ENCODE assay signal across 29 cellular contexts in the genomic region with DNA sequence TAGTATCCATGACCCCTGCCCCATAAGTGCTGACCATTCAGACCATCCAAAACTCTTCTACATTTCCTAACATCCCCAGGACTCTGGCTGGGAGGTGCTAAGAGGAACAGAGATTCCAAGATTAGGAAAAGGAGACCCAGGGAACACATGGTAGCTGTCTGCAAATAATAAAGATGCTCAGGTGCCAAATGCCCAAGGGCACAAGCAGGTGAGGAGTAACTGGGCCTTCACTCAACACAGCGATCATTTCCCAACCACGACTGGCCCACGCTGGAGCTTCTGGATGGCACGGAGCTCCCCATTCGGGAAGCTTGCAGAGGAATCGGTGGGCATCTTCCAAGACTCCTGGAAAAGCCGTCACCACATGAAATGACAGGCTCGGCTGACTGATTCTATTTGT.
"Had no signal": no experiment of that assay in that cellular context is flagged by ENCODE, and none has a peak within 500 bp of the region (broad histone marks: within the 10 kb centered on the region; RNA-seq: fewer than 3 reads in every experiment).

No MANE protein-coding gene starts in this region.

- H3K27me3 ChIP-seq: colonic mucosa, esophagus muscularis mucosa, esophagus squamous epithelium, foreskin keratinocyte, gastrocnemius medialis, gastroesophageal sphincter had no signal

- H3K27ac ChIP-seq: colonic mucosa, coronary artery, dorsolateral prefrontal cortex, epithelial cell of prostate, esophagus muscularis mucosa, esophagus squamous epithelium, foreskin keratinocyte, gastrocnemius medialis, gastroesophageal sphincter, heart left ventricle, heart right ventricle had no signal

- H3K36me3 ChIP-seq: colonic mucosa, esophagus muscularis mucosa, esophagus squamous epithelium, gastrocnemius medialis, gastroesophageal sphincter, heart left ventricle, heart right ventricle had no signal

- H3K27me3 Mint-ChIP-seq: dendritic cell treated with granulocyte-macrophage colony-stimulating factor and Interleukin-4, amounts not matched to agents 40 ng/mL and 50 ng/mL, for 4 days had no signal

- H3K27ac Mint-ChIP-seq: dendritic cell treated with granulocyte-macrophage colony-stimulating factor and Interleukin-4, amounts not matched to agents 40 ng/mL and 50 ng/mL, for 4 days; effector memory CD8-positive, alpha-beta T cell; endodermal cell had no signal

- H3K9me3 ChIP-seq: colonic mucosa, esophagus muscularis mucosa, esophagus squamous epithelium, gastrocnemius medialis, gastroesophageal sphincter, heart left ventricle, heart right ventricle had no signal

- DNase-seq: colonic mucosa; cortex of kidney; dermis blood vessel endothelial cell; dorsolateral prefrontal cortex; effector CD4-positive, alpha-beta T cell; effector CD8-positive, alpha-beta T cell; effector memory CD4-positive, alpha-beta T cell; effector memory CD8-positive, alpha-beta T cell; endodermal cell; erythroblast; esophagus squamous epithelium; foreskin fibroblast; foreskin keratinocyte; foreskin melanocyte; gastrocnemius medialis; glutamatergic neuron; head of caudate nucleus; heart left ventricle; heart right ventricle had no signal

- H3K4me3 Mint-ChIP-seq: dendritic cell treated with granulocyte-macrophage colony-stimulating factor and Interleukin-4, amounts not matched to agents 40 ng/mL and 50 ng/mL, for 4 days; effector memory CD8-positive, alpha-beta T cell; endodermal cell had no signal

- H3K4me1 ChIP-seq: colonic mucosa, esophagus squamous epithelium, foreskin keratinocyte, gastrocnemius medialis, gastroesophageal sphincter had no signal

- H3K4me3 ChIP-seq: colonic mucosa, coronary artery, dorsolateral prefrontal cortex, esophagus muscularis mucosa, esophagus squamous epithelium, gastrocnemius medialis, gastroesophageal sphincter, heart left ventricle, heart right ventricle had no signal

- FAIRE-seq: colon, endometrium, endothelial cell of umbilical vein, frontal cortex had no signal

- H3K4me1 Mint-ChIP-seq: endodermal cell had no signal

- H3K9me3 Mint-ChIP-seq: dendritic cell treated with granulocyte-macrophage colony-stimulating factor and Interleukin-4, amounts not matched to agents 40 ng/mL and 50 ng/mL, for 4 days; endodermal cell had no signal

- ATAC-seq: effector memory CD8-positive, alpha-beta T cell; esophagus mucosa; foreskin keratinocyte; gastrocnemius medialis; gastroesophageal sphincter; heart left ventricle; heart right ventricle had no signal
